In genomic region chr19:54189020-54189667, GRCh38 we compare ENCODE assay signal across 1 cellular context.
A peak's percentile ranks its signal among the peaks of the same experiment; 100 is the strongest.
TF ChIP-seq lines count a peak whose summit lies in the region.

A gene with protein sequence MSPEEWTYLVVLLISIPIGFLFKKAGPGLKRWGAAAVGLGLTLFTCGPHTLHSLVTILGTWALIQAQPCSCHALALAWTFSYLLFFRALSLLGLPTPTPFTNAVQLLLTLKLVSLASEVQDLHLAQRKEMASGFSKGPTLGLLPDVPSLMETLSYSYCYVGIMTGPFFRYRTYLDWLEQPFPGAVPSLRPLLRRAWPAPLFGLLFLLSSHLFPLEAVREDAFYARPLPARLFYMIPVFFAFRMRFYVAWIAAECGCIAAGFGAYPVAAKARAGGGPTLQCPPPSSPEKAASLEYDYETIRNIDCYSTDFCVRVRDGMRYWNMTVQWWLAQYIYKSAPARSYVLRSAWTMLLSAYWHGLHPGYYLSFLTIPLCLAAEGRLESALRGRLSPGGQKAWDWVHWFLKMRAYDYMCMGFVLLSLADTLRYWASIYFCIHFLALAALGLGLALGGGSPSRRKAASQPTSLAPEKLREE (minus strand): TSS chr19:54189580. CDS start chr19:54188508, 1,072 bp downstream.

TF ChIP-seq in K562, 482 proteins besides CTCF, POLR2A, EP300 and RAD21 (continued from another document and continues in another):
- no peak for TF ChIP-seq ZNF318 (IDR thresholded peaks at IDR 0.05; ENCODE audit: borderline replicate concordance in 1 of 2, low read depth in 1 of 2)
- TF ChIP-seq NBN (IDR thresholded peaks at IDR 0.05; ENCODE audit: low read depth), result no peak
- TF ChIP-seq DACH1 (IDR thresholded peaks at IDR 0.05; ENCODE audit: partially characterized antibody), result no peak
- TF ChIP-seq MCM5 (IDR thresholded peaks at IDR 0.05; ENCODE audit: low read depth), result no peak
- TF ChIP-seq ZNF408 (CRISPR knock-in tag; IDR thresholded peaks at IDR 0.05; ENCODE audit: low read depth), result no peak
- no peak for TF ChIP-seq ZSCAN32 (CRISPR knock-in tag; IDR thresholded peaks at IDR 0.05)
- no peak for TF ChIP-seq HES1 (IDR thresholded peaks at IDR 0.05; ENCODE audit: low read depth)
- peak; percentile 31; the same call in 1 of the 2 replicates for TF ChIP-seq ESRRA (IDR thresholded peaks at IDR 0.05; ENCODE audit: borderline replicate concordance, low read depth)
- TF ChIP-seq ZNF584 (CRISPR knock-in tag; IDR thresholded peaks at IDR 0.05; ENCODE audit: low read depth), result no peak
- TF ChIP-seq ZNF274 (IDR thresholded peaks at IDR 0.05; ENCODE audit: borderline replicate concordance, low read depth, low read length), result no peak
- TF ChIP-seq ZKSCAN3 (CRISPR knock-in tag; IDR thresholded peaks at IDR 0.05), result no peak
- TF ChIP-seq ZNF75A (CRISPR knock-in tag; IDR thresholded peaks at IDR 0.05), result no peak
- no peak for TF ChIP-seq ZBTB33 (CRISPR knock-in tag; IDR thresholded peaks at IDR 0.05)
- no peak for TF ChIP-seq ZBTB26 (CRISPR knock-in tag; IDR thresholded peaks at IDR 0.05)
- TF ChIP-seq, protein P1, sequence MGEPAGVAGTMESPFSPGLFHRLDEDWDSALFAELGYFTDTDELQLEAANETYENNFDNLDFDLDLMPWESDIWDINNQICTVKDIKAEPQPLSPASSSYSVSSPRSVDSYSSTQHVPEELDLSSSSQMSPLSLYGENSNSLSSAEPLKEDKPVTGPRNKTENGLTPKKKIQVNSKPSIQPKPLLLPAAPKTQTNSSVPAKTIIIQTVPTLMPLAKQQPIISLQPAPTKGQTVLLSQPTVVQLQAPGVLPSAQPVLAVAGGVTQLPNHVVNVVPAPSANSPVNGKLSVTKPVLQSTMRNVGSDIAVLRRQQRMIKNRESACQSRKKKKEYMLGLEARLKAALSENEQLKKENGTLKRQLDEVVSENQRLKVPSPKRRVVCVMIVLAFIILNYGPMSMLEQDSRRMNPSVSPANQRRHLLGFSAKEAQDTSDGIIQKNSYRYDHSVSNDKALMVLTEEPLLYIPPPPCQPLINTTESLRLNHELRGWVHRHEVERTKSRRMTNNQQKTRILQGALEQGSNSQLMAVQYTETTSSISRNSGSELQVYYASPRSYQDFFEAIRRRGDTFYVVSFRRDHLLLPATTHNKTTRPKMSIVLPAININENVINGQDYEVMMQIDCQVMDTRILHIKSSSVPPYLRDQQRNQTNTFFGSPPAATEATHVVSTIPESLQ (CRISPR knock-in tag; IDR thresholded peaks at IDR 0.05), result no peak; the same call in 1 of the 2 replicates
- no peak for TF ChIP-seq GTF2F1 (IDR thresholded peaks at IDR 0.05; ENCODE audit: low read depth, low read length)
- TF ChIP-seq NFRKB (IDR thresholded peaks at IDR 0.05; ENCODE audit: low read depth), result no peak
- no peak for TF ChIP-seq TFAM (CRISPR knock-in tag; conservative IDR thresholded peaks at IDR 0.05)
- TF ChIP-seq, protein P2, sequence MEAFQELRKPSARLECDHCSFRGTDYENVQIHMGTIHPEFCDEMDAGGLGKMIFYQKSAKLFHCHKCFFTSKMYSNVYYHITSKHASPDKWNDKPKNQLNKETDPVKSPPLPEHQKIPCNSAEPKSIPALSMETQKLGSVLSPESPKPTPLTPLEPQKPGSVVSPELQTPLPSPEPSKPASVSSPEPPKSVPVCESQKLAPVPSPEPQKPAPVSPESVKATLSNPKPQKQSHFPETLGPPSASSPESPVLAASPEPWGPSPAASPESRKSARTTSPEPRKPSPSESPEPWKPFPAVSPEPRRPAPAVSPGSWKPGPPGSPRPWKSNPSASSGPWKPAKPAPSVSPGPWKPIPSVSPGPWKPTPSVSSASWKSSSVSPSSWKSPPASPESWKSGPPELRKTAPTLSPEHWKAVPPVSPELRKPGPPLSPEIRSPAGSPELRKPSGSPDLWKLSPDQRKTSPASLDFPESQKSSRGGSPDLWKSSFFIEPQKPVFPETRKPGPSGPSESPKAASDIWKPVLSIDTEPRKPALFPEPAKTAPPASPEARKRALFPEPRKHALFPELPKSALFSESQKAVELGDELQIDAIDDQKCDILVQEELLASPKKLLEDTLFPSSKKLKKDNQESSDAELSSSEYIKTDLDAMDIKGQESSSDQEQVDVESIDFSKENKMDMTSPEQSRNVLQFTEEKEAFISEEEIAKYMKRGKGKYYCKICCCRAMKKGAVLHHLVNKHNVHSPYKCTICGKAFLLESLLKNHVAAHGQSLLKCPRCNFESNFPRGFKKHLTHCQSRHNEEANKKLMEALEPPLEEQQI (IDR thresholded peaks at IDR 0.05), result no peak
- TF ChIP-seq ZNF232 (CRISPR knock-in tag; IDR thresholded peaks at IDR 0.05), result no peak
- TF ChIP-seq CREB3L1 (IDR thresholded peaks at IDR 0.05; ENCODE audit: borderline replicate concordance, low read depth), result peak; percentile 65
- TF ChIP-seq ZFP30 (CRISPR knock-in tag; IDR thresholded peaks at IDR 0.05; ENCODE audit: borderline replicate concordance), result no peak
- no peak for TF ChIP-seq ZBTB1 (CRISPR knock-in tag; IDR thresholded peaks at IDR 0.05; ENCODE audit: borderline replicate concordance, low read depth)
- TF ChIP-seq, protein P3, sequence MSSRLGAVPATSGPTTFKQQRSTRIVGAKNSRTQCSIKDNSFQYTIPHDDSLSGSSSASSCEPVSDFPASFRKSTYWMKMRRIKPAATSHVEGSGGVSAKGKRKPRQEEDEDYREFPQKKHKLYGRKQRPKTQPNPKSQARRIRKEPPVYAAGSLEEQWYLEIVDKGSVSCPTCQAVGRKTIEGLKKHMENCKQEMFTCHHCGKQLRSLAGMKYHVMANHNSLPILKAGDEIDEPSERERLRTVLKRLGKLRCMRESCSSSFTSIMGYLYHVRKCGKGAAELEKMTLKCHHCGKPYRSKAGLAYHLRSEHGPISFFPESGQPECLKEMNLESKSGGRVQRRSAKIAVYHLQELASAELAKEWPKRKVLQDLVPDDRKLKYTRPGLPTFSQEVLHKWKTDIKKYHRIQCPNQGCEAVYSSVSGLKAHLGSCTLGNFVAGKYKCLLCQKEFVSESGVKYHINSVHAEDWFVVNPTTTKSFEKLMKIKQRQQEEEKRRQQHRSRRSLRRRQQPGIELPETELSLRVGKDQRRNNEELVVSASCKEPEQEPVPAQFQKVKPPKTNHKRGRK (tag; IDR thresholded peaks at IDR 0.05), result no peak
- no peak for TF ChIP-seq MCM2 (IDR thresholded peaks at IDR 0.05; ENCODE audit: low read depth)
- no peak for TF ChIP-seq RBM25 (IDR thresholded peaks at IDR 0.05; ENCODE audit: low read depth, low read length, severe bottlenecking)
- TF ChIP-seq, protein P4, sequence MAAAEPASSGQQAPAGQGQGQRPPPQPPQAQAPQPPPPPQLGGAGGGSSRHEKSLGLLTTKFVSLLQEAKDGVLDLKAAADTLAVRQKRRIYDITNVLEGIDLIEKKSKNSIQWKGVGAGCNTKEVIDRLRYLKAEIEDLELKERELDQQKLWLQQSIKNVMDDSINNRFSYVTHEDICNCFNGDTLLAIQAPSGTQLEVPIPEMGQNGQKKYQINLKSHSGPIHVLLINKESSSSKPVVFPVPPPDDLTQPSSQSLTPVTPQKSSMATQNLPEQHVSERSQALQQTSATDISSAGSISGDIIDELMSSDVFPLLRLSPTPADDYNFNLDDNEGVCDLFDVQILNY (CRISPR knock-in tag; IDR thresholded peaks at IDR 0.05), result no peak
- TF ChIP-seq MEF2A (IDR thresholded peaks at IDR 0.05; ENCODE audit: control insufficient read depth, low read depth, low read length), result no peak
- TF ChIP-seq NFIC (IDR thresholded peaks at IDR 0.05), result peak; percentile 14
